ENCODE assay signal across 1 cellular context in the genomic region with DNA sequence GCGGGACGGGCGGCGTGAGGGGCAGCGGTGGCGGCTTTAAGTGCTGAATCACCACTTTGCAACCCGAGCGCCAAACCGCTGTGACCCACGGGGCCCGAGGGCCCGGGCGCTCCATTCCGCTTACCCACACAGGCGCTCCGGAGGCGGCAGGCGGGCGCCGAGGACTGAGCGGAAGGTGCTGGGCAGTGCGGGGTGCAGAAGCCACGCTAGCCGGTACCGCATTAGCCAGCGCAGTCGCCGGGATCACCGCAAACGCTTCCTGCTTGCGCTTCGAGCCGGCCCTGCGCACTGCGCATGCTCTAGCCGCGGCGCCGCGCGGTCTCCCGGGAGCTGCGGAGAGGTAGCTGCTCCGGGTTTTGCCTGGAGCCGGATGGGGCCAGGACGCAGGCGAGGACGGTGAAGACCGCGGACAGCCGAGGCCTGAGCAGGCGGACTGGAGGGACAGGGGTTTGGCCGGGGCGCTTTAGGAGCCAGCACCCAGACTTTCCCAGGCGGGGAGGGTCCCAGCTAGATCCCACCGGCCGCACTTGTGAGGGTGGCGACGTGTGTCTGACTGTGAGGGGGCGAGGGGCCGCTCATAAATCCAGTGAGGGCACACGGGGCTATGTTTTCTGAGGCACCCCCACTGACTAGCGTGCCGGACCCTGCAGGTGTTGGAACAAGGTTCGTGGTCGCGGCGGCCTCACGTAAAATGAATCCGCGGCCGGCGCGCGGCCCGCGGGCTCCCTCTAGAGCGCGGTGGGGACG.
TF ChIP-seq lines count a peak whose summit lies in the region.

TSS of gene IDE (minus strand) at position 296 of the 747 bp plus-strand sequence. CDS start at position 222, 74 bp downstream.

TF ChIP-seq in K562, 482 proteins besides CTCF, POLR2A, EP300 and RAD21 (continued from another document and continues in another):
- TF ChIP-seq RREB1 (CRISPR knock-in tag; IDR thresholded peaks at IDR 0.05) (no peak), TEAD2 (tag; IDR thresholded peaks at IDR 0.05) (no peak), RFX1 (IDR thresholded peaks at IDR 0.05) (peak; percentile 36), PKNOX1 (IDR thresholded peaks at IDR 0.05) (no peak), DMBX1 (CRISPR knock-in tag; IDR thresholded peaks at IDR 0.05; ENCODE audit: borderline replicate concordance) (no peak), SAFB2 (IDR thresholded peaks at IDR 0.05; ENCODE audit: borderline replicate concordance, low read depth, low read length, severe bottlenecking) (no peak), KLF6 (CRISPR knock-in tag; IDR thresholded peaks at IDR 0.05; ENCODE audit: borderline replicate concordance) (no peak), PPARD (CRISPR knock-in tag; IDR thresholded peaks at IDR 0.05) (no peak), AFF1 (IDR thresholded peaks at IDR 0.05; ENCODE audit: low read depth in 1 of 2, partially characterized antibody in 2 of 2) (no peak), FOXO4 (CRISPR knock-in tag; IDR thresholded peaks at IDR 0.05) (no peak), HNRNPUL1 (IDR thresholded peaks at IDR 0.05; ENCODE audit: low read length) (no peak), CHD1 (IDR thresholded peaks at IDR 0.05; ENCODE audit: low read length) (peak; percentile 56), ETV1 (tag; conservative IDR thresholded peaks at IDR 0.05; ENCODE audit: low read depth) (peak; percentile 69; the same call in 1 of the 2 replicates), USF2 (CRISPR knock-in tag; IDR thresholded peaks at IDR 0.05) (no peak), BRD9 (IDR thresholded peaks at IDR 0.05; ENCODE audit: low read depth, partially characterized antibody) (peak; percentile 86), TFAP4 (CRISPR knock-in tag; IDR thresholded peaks at IDR 0.05; ENCODE audit: borderline replicate concordance) (peak; percentile 75), ZNF586 (CRISPR knock-in tag; conservative IDR thresholded peaks at IDR 0.05) (no peak), CBFA2T3 (IDR thresholded peaks at IDR 0.05) (no peak), XRCC3 (IDR thresholded peaks at IDR 0.05) (no peak), SRF (CRISPR knock-in tag; IDR thresholded peaks at IDR 0.05) (no peak; a peak in 1 of 4 replicates), ZNF124 (CRISPR knock-in tag; IDR thresholded peaks at IDR 0.05) (no peak), ZNF224 (CRISPR knock-in tag; IDR thresholded peaks at IDR 0.05) (no peak), GABPB2 (CRISPR knock-in tag; conservative IDR thresholded peaks at IDR 0.05) (no peak)
- TF ChIP-seq, protein P1, sequence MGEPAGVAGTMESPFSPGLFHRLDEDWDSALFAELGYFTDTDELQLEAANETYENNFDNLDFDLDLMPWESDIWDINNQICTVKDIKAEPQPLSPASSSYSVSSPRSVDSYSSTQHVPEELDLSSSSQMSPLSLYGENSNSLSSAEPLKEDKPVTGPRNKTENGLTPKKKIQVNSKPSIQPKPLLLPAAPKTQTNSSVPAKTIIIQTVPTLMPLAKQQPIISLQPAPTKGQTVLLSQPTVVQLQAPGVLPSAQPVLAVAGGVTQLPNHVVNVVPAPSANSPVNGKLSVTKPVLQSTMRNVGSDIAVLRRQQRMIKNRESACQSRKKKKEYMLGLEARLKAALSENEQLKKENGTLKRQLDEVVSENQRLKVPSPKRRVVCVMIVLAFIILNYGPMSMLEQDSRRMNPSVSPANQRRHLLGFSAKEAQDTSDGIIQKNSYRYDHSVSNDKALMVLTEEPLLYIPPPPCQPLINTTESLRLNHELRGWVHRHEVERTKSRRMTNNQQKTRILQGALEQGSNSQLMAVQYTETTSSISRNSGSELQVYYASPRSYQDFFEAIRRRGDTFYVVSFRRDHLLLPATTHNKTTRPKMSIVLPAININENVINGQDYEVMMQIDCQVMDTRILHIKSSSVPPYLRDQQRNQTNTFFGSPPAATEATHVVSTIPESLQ (CRISPR knock-in tag; IDR thresholded peaks at IDR 0.05), result no peak
- TF ChIP-seq, protein P2, sequence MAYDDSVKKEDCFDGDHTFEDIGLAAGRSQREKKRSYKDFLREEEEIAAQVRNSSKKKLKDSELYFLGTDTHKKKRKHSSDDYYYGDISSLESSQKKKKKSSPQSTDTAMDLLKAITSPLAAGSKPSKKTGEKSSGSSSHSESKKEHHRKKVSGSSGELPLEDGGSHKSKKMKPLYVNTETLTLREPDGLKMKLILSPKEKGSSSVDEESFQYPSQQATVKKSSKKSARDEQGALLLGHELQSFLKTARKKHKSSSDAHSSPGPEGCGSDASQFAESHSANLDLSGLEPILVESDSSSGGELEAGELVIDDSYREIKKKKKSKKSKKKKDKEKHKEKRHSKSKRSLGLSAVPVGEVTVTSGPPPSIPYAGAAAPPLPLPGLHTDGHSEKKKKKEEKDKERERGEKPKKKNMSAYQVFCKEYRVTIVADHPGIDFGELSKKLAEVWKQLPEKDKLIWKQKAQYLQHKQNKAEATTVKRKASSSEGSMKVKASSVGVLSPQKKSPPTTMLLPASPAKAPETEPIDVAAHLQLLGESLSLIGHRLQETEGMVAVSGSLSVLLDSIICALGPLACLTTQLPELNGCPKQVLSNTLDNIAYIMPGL (CRISPR knock-in tag; IDR thresholded peaks at IDR 0.05), result peak; percentile 69; the same call in 1 of the 2 replicates
- TF ChIP-seq, protein P3, sequence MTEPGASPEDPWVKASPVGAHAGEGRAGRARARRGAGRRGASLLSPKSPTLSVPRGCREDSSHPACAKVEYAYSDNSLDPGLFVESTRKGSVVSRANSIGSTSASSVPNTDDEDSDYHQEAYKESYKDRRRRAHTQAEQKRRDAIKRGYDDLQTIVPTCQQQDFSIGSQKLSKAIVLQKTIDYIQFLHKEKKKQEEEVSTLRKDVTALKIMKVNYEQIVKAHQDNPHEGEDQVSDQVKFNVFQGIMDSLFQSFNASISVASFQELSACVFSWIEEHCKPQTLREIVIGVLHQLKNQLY (CRISPR knock-in tag; conservative IDR thresholded peaks at IDR 0.05), result no peak
- TF ChIP-seq, protein P4, sequence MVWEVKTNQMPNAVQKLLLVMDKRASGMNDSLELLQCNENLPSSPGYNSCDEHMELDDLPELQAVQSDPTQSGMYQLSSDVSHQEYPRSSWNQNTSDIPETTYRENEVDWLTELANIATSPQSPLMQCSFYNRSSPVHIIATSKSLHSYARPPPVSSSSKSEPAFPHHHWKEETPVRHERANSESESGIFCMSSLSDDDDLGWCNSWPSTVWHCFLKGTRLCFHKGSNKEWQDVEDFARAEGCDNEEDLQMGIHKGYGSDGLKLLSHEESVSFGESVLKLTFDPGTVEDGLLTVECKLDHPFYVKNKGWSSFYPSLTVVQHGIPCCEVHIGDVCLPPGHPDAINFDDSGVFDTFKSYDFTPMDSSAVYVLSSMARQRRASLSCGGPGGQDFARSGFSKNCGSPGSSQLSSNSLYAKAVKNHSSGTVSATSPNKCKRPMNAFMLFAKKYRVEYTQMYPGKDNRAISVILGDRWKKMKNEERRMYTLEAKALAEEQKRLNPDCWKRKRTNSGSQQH (CRISPR knock-in tag; IDR thresholded peaks at IDR 0.05), result no peak
- TF ChIP-seq, protein P5, sequence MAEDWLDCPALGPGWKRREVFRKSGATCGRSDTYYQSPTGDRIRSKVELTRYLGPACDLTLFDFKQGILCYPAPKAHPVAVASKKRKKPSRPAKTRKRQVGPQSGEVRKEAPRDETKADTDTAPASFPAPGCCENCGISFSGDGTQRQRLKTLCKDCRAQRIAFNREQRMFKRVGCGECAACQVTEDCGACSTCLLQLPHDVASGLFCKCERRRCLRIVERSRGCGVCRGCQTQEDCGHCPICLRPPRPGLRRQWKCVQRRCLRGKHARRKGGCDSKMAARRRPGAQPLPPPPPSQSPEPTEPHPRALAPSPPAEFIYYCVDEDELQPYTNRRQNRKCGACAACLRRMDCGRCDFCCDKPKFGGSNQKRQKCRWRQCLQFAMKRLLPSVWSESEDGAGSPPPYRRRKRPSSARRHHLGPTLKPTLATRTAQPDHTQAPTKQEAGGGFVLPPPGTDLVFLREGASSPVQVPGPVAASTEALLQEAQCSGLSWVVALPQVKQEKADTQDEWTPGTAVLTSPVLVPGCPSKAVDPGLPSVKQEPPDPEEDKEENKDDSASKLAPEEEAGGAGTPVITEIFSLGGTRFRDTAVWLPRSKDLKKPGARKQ (CRISPR knock-in tag; IDR thresholded peaks at IDR 0.05), result no peak
